ENCODE assay signal across 13 cellular contexts in genomic region chrX:46326161-46326560, GRCh38.
A peak's percentile ranks its signal among the peaks of the same experiment; 100 is the strongest.
DNase-seq lines count a peak whose midpoint lies in the region; ATAC-seq, FAIRE-seq and TF ChIP-seq lines count a peak whose summit lies in the region.
"Had no signal": no experiment of that assay in that cellular context is flagged by ENCODE, and none has a peak within 500 bp of the region (broad histone marks: within the 10 kb centered on the region; RNA-seq: fewer than 3 reads in every experiment).

No MANE protein-coding gene starts in this region.

- H3K79me2 ChIP-seq in PC-9 (ENCODE audit: low read depth): no peaks in the 10 kb centered on the region
- H3K79me2 ChIP-seq in H1 (ENCODE audit: control insufficient read depth in 1 of 2, insufficient read depth in 2 of 2, low read length in 2 of 2): no peaks in the 10 kb centered on the region

- POLR2A ChIA-PET in PC-9 (lab: Charles Lee; ENCODE audit: unreplicated experiment) (interaction anchor here (0.5 to 0.8 kb wide), 4 partner anchors 49 to 66 kb away, joined by 3 to 26 read pairs (median 5); no protein-coding TSS in a partner anchor), H1 (lab: Charles Lee; ENCODE audit: partially characterized antibody) (interaction anchor here (0.9 to 2.0 kb wide), 2 partner anchors 9 to 16 kb away, joined by 3 to 4 read pairs; no protein-coding TSS in a partner anchor), T-cell (lab: Charles Lee) (no interaction called here)

- no peak for TF ChIP-seq EP300 in H1 (IDR thresholded peaks at IDR 0.05; ENCODE audit: borderline replicate concordance in 1 of 2, low read depth in 2 of 2, low read length in 2 of 2)

- H2BK20ac ChIP-seq in H1 (ENCODE audit: low read length): no peak overlapping the region

- H3K9me3 Mint-ChIP-seq in mesothelial cell of epicardium: peaks cover 20% of the 10 kb centered on the region
- no peaks in the 10 kb centered on the region for H3K9me3 Mint-ChIP-seq in T-cell
- H3K9me3 Mint-ChIP-seq: CD4-positive, CD25-positive, alpha-beta regulatory T cell had no signal

- H2AK5ac ChIP-seq in H1 (ENCODE audit: low read depth, low read length): no peak overlapping the region

- H3K14ac ChIP-seq in H1 (ENCODE audit: insufficient read length): no peak overlapping the region

- H2BK15ac ChIP-seq in H1 (ENCODE audit: low read length): no peak overlapping the region

- no peak for TF ChIP-seq RAD21 in H1 (IDR thresholded peaks at IDR 0.05 in 1 of 2, conservative IDR thresholded peaks at IDR 0.05 in 1 of 2; ENCODE audit: low read depth in 2 of 2, low read length in 2 of 2)

- DNase-seq in Daoy (ENCODE audit: low read depth): peak; percentile 31
- peak in 1 of 2 experiments; percentile 45 for DNase-seq in PC-9
- no peak for DNase-seq in H1 (ENCODE audit: low read depth in 1 of 2, low spot score in 2 of 2)
- DNase-seq in mesothelial cell of epicardium (ENCODE audit: low spot score in 2 of 2, unreplicated experiment in 2 of 2): no peak
- DNase-seq in GM13976 (ENCODE audit: low spot score): no peak
- no peak for DNase-seq in T-cell
- DNase-seq in vagina (ENCODE audit: extremely low spot score in 2 of 2): no peak
- no peak for DNase-seq in OCI-M1 (lab: John Stamatoyannopoulos, UW)
- DNase-seq: activated gamma-delta T cell treated with Interleukin-2 at 50 U/mL for 16 hours; CD4-positive, CD25-positive, alpha-beta regulatory T cell; NCI-H187 treated with DMSO at 0.1 percent for 48 hours had no signal

- peak overlapping the region; percentile 79 for H2BK120ac ChIP-seq in H1 (replicated peaks; ENCODE audit: low read depth, low read length)

- H2BK5ac ChIP-seq in H1 (ENCODE audit: low read depth, low read length): peak overlapping the region; percentile 92; the same call in 1 of the 2 replicates

- H3K4me1 Mint-ChIP-seq in mesothelial cell of epicardium (peaks cover 48% of the 10 kb centered on the region), T-cell (peaks cover 12 to 39% (median 21%) of the 10 kb centered on the region in 3 donors)

- no peaks in the 10 kb centered on the region for H3K79me1 ChIP-seq in H1 (ENCODE audit: low read depth, low read length)

- H3K36me3 ChIP-seq in PC-9 (ENCODE audit: low read depth) (no peaks in the 10 kb centered on the region), H1 (ENCODE audit: control insufficient read depth in 2 of 4, insufficient read depth in 4 of 4, low read length in 3 of 4) (no peaks in the 10 kb centered on the region; a peak in 1 of 8 replicates), vagina (no peaks in the 10 kb centered on the region)

- H4K5ac ChIP-seq in H1 (ENCODE audit: insufficient read length, low read depth, low read length): no peak overlapping the region

- no peak overlapping the region; the same call in 1 of the 2 replicates for H3K18ac ChIP-seq in H1 (ENCODE audit: extremely low read depth, low read length)

- H3K4me1 ChIP-seq in PC-9 (replicated peaks; ENCODE audit: insufficient read depth): peaks cover 44% of the 10 kb centered on the region
- peaks cover 5 to 18% (median 9%) of the 10 kb centered on the region in 4 experiments; a peak in 6 of 7 replicates for H3K4me1 ChIP-seq in H1 (replicated peaks in 1 of 4; ENCODE audit: control insufficient read depth in 3 of 4, insufficient read depth in 4 of 4, low read length in 3 of 4)
- H3K4me1 ChIP-seq in vagina: no peaks in the 10 kb centered on the region

- no peak overlapping the region for H4K8ac ChIP-seq in H1 (ENCODE audit: extremely low read depth, insufficient read depth, low read length)

- H3K4me3 Mint-ChIP-seq in mesothelial cell of epicardium (no peak overlapping the region), T-cell (no peak overlapping the region)
- H3K4me3 Mint-ChIP-seq: CD4-positive, CD25-positive, alpha-beta regulatory T cell had no signal

- H3K4ac ChIP-seq in H1 (replicated peaks; ENCODE audit: insufficient read length, low read depth, low read length): no peak overlapping the region

- no peak overlapping the region for H4K91ac ChIP-seq in H1 (replicated peaks; ENCODE audit: insufficient read length, low read length)

- no peaks in the 10 kb centered on the region for H3K23me2 ChIP-seq in H1 (ENCODE audit: low read depth, low read length)

- H3K27ac ChIP-seq in PC-9 (peak overlapping the region; percentile 100), H1 (ENCODE audit: low read depth, low read length) (peak overlapping the region; percentile 52; the same call in 1 of the 2 replicates), vagina (no peak overlapping the region)

- peaks cover 22% of the 10 kb centered on the region for H3F3A ChIP-seq in PC-9 (ENCODE audit: insufficient read depth, low read depth)

- H3K27me3 ChIP-seq in PC-9 (ENCODE audit: insufficient read depth, low read depth) (no peaks in the 10 kb centered on the region), H1 (replicated peaks in 1 of 4; ENCODE audit: control insufficient read depth in 3 of 4, extremely low read depth in 1 of 4, insufficient read depth in 3 of 4, low read length in 3 of 4) (no peaks in the 10 kb centered on the region), vagina (no peaks in the 10 kb centered on the region)

- intact Hi-C loops in PC-9 (cut with micrococcal nuclease; ENCODE audit: unreplicated experiment): loop anchor here (5.0 kb wide), 1 partner anchor 524 kb away; no protein-coding TSS in a partner anchor
- intact Hi-C loops in vagina (cut with DNase I): no loop called here

- no peak overlapping the region for H3K9ac ChIP-seq in H1 (replicated peaks in 1 of 4; ENCODE audit: extremely low read depth in 1 of 4, low read depth in 3 of 4, low read length in 3 of 4)

- FAIRE-seq in H1 (lab: Jason Lieb, UNC): no peak
- FAIRE-seq: GM12891, HTR-8/SVneo had no signal

- no peak for TF ChIP-seq POLR2A in H1 (IDR thresholded peaks at IDR 0.05; ENCODE audit: control extremely low read depth in 1 of 2, low read depth in 2 of 2, low read length in 2 of 2)
- no peak for TF ChIP-seq POLR2A in vagina (IDR thresholded peaks at IDR 0.05)

- no peaks in the 10 kb centered on the region for H4K20me1 ChIP-seq in PC-9 (ENCODE audit: insufficient read depth)
- no peaks in the 10 kb centered on the region for H4K20me1 ChIP-seq in H1 (replicated peaks in 1 of 2; ENCODE audit: control insufficient read depth in 1 of 2, insufficient read depth in 2 of 2, low read length in 2 of 2)

- H3K4me2 ChIP-seq in PC-9: peak overlapping the region; percentile 78
- peak overlapping the region; percentile 33 to 74 for H3K4me2 ChIP-seq in H1 (ENCODE audit: insufficient read depth in 1 of 2, low read depth in 2 of 2, low read length in 2 of 2)

- no peak for ATAC-seq in T-cell (replicated peaks in 1 of 4)

- peak overlapping the region; percentile 49 for H3K4me3 ChIP-seq in PC-9
- H3K4me3 ChIP-seq in H1 (ENCODE audit: extremely low read depth in 1 of 4, insufficient read depth in 2 of 4, low read depth in 3 of 4, low read length in 4 of 4): peak overlapping the region in 1 of 4 experiments; percentile 44; a peak in 1 of 8 replicates
- H3K4me3 ChIP-seq in vagina: no peak overlapping the region

- H3K36me3 Mint-ChIP-seq in mesothelial cell of epicardium (no peaks in the 10 kb centered on the region), T-cell (no peaks in the 10 kb centered on the region)
- H3K36me3 Mint-ChIP-seq: CD4-positive, CD25-positive, alpha-beta regulatory T cell had no signal

- H2AFZ ChIP-seq in PC-9 (no peak overlapping the region), H1 (ENCODE audit: low read length) (no peak overlapping the region)

- H3K27ac Mint-ChIP-seq in mesothelial cell of epicardium (peak overlapping the region; percentile 90), T-cell (no peak overlapping the region)

- BruUV-seq in PC-9 (replicated peaks; lab: Mats Ljungman, UMichigan): no TSS peak

- CTCF ChIA-PET in PC-9 (lab: Charles Lee): interaction anchor here (0.6 kb wide), 1 partner anchor 527 kb away, joined by 4 read pairs; no protein-coding TSS in a partner anchor
- CTCF ChIA-PET in H1 (lab: Charles Lee; ENCODE audit: partially characterized antibody): no interaction called here
- CTCF ChIA-PET in T-cell (lab: Charles Lee): no interaction called here

- H3K56ac ChIP-seq in H1 (replicated peaks; ENCODE audit: insufficient read length, low read depth, low read length): no peak overlapping the region

- no peaks in the 10 kb centered on the region for H3K9me2 ChIP-seq in PC-9 (ENCODE audit: insufficient read depth)

- H3K9me3 ChIP-seq in PC-9 (ENCODE audit: insufficient read depth, low read depth) (no peaks in the 10 kb centered on the region), H1 (ENCODE audit: insufficient read depth in 2 of 2, low read depth in 1 of 2, low read length in 1 of 2) (no peaks in the 10 kb centered on the region), vagina (no peaks in the 10 kb centered on the region)

- no peak overlapping the region for H3K23ac ChIP-seq in H1 (ENCODE audit: insufficient read length)

- H3K27me3 Mint-ChIP-seq in mesothelial cell of epicardium (ENCODE audit: low read depth): no peaks in the 10 kb centered on the region
- H3K27me3 Mint-ChIP-seq in T-cell: peaks cover 0 to 4% of the 10 kb centered on the region in 2 donors
- H3K27me3 Mint-ChIP-seq: CD4-positive, CD25-positive, alpha-beta regulatory T cell had no signal

- in situ Hi-C loops in GM13976 (cut with MboI; ENCODE audit: low sequenced_read_pairs, unreplicated experiment): no loop called here

- peak overlapping the region; percentile 94; the same call in 1 of the 2 replicates for H2BK12ac ChIP-seq in H1 (ENCODE audit: low read depth, low read length)

- TF ChIP-seq CTCF in PC-9 (conservative IDR thresholded peaks at IDR 0.05): no peak
- no peak for TF ChIP-seq CTCF in H1 (IDR thresholded peaks at IDR 0.05; ENCODE audit: control extremely low read depth in 1 of 3, insufficient read depth in 1 of 3, low read depth in 1 of 3, low read length in 3 of 3)
- TF ChIP-seq CTCF in mesothelial cell of epicardium (IDR thresholded peaks at IDR 0.05; ENCODE audit: unreplicated experiment): no peak
- no peak for TF ChIP-seq CTCF in GM13976 (IDR thresholded peaks at IDR 0.05; ENCODE audit: borderline replicate concordance, control extremely low read depth, extremely low read depth, insufficient read depth, missing control alignments)
- no peak for TF ChIP-seq CTCF in vagina (IDR thresholded peaks at IDR 0.05)

- WGBS in H1 (ENCODE audit: extremely low coverage in 1 of 2, insufficient coverage in 1 of 2, insufficient read length in 1 of 2, insufficient replicate concordance in 2 of 2, low coverage in 1 of 2, low lambda C conversion rate in 2 of 2, missing lambda C conversion rate in 1 of 2), 2 experiments: 50% methylated on average over 1 of the region's 3 CpGs; no CpG with 5 or more reads in 1 of the 2 experiments

TF ChIP-seq in H1, 55 proteins besides CTCF, POLR2A, EP300 and RAD21 (continues in another document):
- no peak for TF ChIP-seq YY1 (IDR thresholded peaks at IDR 0.05; ENCODE audit: low read depth, low read length)
- no peak for TF ChIP-seq E2F6 (IDR thresholded peaks at IDR 0.05)
- no peak for TF ChIP-seq KDM1A (IDR thresholded peaks at IDR 0.05; ENCODE audit: borderline replicate concordance, low read length)
- no peak for TF ChIP-seq RXRA (IDR thresholded peaks at IDR 0.05; ENCODE audit: insufficient read depth, low read depth, low read length)

Comparison
In these comparisons a context has a peak if more than half of its experiments do, and no peak if none do; other contexts are left out.
1. POLR2A ChIA-PET loops: an anchor here in PC-9 (0.5 to 0.8 kb wide) and H1 (0.9 to 2.0 kb wide); none called in T-cell.